ENCODE assay signal across 9 cellular contexts in genomic region chrX:104721854-104722253, GRCh38.
"Had no signal": no experiment of that assay in that cellular context is flagged by ENCODE, and none has a peak within 500 bp of the region (broad histone marks: within the 10 kb centered on the region; RNA-seq: fewer than 3 reads in every experiment).

No MANE protein-coding gene starts in this region.

- H3K9me3 Mint-ChIP-seq: GM23338 had no signal

- H3K36me3 Mint-ChIP-seq: IgD-negative memory B cell had no signal

- H3K4me1 Mint-ChIP-seq: GM23338, H9, IgD-negative memory B cell had no signal

- H3K4me3 ChIP-seq: GM23338 had no signal

- DNase-seq: H9, HCEC 1CT, KBM-7 had no signal

- H3K27ac Mint-ChIP-seq: GM23338, H9, IgD-negative memory B cell had no signal

- H3K27me3 Mint-ChIP-seq: IgD-negative memory B cell had no signal

- H3K4me3 Mint-ChIP-seq: GM23338, H9, IgD-negative memory B cell had no signal

- H3K27ac ChIP-seq: HL-60, KMS-11 had no signal

- FAIRE-seq: H54, HTR-8/SVneo had no signal
